Comparison of ENCODE assay signal across 31 cellular contexts in the genomic region with DNA sequence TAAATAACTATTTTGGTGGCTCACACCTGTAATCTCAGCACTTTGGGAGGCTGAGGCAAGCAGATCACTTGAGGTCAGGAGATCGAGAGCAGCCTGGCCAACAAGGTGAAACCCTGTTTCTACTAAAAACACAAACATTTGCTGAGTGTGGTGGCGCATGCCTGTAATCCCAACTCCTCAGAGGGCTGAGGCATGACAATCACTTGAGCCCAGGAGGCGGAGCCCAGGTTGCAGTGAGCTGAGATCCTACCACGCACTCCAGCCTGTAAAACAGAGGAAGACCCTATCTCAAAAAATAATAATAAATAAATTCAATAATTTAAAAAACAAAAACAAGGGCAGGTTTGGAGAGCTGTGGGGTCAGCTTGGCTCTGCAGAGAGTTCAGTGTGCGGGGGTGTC. TPM values are rescaled to one million over a fixed set of nuclear protein-coding genes. Genes with fewer than 3 reads are reported as not detected.
"Had no signal": no experiment of that assay in that cellular context is flagged by ENCODE, and none has a peak within 500 bp of the region (broad histone marks: within the 10 kb centered on the region; RNA-seq: fewer than 3 reads in every experiment).

No MANE protein-coding gene starts in this region.

- H3K36me3 Mint-ChIP-seq: activated naive CD8-positive, alpha-beta T cell; brain had no signal

- H3K4me1 Mint-ChIP-seq: activated CD4-positive, alpha-beta memory T cell treated with anti-CD3 and anti-CD28 coated beads, Interleukin-2, amount 10 ng/mL, durations not matched to agents 7 days and 5 days; activated CD4-positive, alpha-beta T cell treated with anti-CD3 and anti-CD28 coated beads for 36 hours; activated T-helper 17 cell treated with anti-CD3 and anti-CD28 coated beads, Interleukin-2, amount 50 U/mL, for 72 hours had no signal

- ATAC-seq: activated CD4-positive, alpha-beta T cell treated with anti-CD3 and anti-CD28 coated beads for 36 hours; activated T-helper 17 cell treated with anti-CD3 and anti-CD28 coated beads, Interleukin-2, amount 50 U/mL, for 72 hours had no signal

- H3K4me1 ChIP-seq: Peyer's patch had no signal

- H3K4me3 ChIP-seq: Peyer's patch, SJCRH30 had no signal

- H3K27me3 Mint-ChIP-seq: activated T-helper 17 cell treated with anti-CD3 and anti-CD28 coated beads, Interleukin-2, amount 50 U/mL, for 72 hours had no signal

- H3K4me2 ChIP-seq: SK-N-SH had no signal

- H3K9me2 ChIP-seq: SK-N-SH had no signal

- H3K9me3 ChIP-seq: Peyer's patch, SJCRH30, SK-N-SH had no signal

- DNase-seq: activated CD4-positive, alpha-beta memory T cell treated with anti-CD3 and anti-CD28 coated beads, Interleukin-2, amount 10 ng/mL, durations not matched to agents 7 days and 5 days; activated CD4-positive, alpha-beta T cell treated with anti-CD3 and anti-CD28 coated beads for 36 hours; activated CD4-positive, alpha-beta T cell treated with anti-CD3 and anti-CD28 coated beads, Interleukin-2, amount 50 U/mL, for 1 hour; activated gamma-delta T cell; activated naive CD4-positive, alpha-beta T cell treated with anti-CD3 and anti-CD28 coated beads for 36 hours; activated T-cell treated with anti-CD3 and anti-CD28 coated beads for 4 hours; activated T-cell treated with anti-CD3 and anti-CD28 coated beads, Interleukin-2, amount 50 U/mL, for 48 hours; amygdala; NCI-H1105 treated with DMSO at 0.1 percent for 48 hours; NCI-H1436 treated with DMSO at 0.1 percent for 48 hours; NCI-H187; NCI-H2081; NCI-H2171; NCI-H2227 treated with DMSO at 0.1 percent for 48 hours; NCI-H446 treated with DMSO at 0.1 percent for 48 hours; NCI-H524 treated with DMSO at 0.1 percent for 48 hours; NCI-H748 treated with DMSO at 0.1 percent for 48 hours; OCI-M1; Peyer's patch; Right ventricle myocardium superior; SJCRH30; SK-N-SH; T-helper 1 cell had no signal

- H3K9ac ChIP-seq: SK-N-SH had no signal

- H3K4me3 Mint-ChIP-seq: activated CD4-positive, alpha-beta memory T cell treated with anti-CD3 and anti-CD28 coated beads, Interleukin-2, amount 10 ng/mL, durations not matched to agents 7 days and 5 days; activated CD4-positive, alpha-beta T cell treated with anti-CD3 and anti-CD28 coated beads for 36 hours; activated naive CD4-positive, alpha-beta T cell treated with anti-CD3 and anti-CD28 coated beads for 36 hours; activated naive CD8-positive, alpha-beta T cell; activated T-helper 17 cell treated with anti-CD3 and anti-CD28 coated beads, Interleukin-2, amount 50 U/mL, for 72 hours; brain had no signal

- H3K27ac ChIP-seq: Peyer's patch, RWPE1, SJCRH30, VCaP had no signal

- H3K9me3 Mint-ChIP-seq: activated CD4-positive, alpha-beta memory T cell treated with anti-CD3 and anti-CD28 coated beads, Interleukin-2, amount 10 ng/mL, durations not matched to agents 7 days and 5 days; activated naive CD4-positive, alpha-beta T cell treated with anti-CD3 and anti-CD28 coated beads for 36 hours; activated T-helper 17 cell treated with anti-CD3 and anti-CD28 coated beads, Interleukin-2, amount 50 U/mL, for 72 hours; brain had no signal

- H3K36me3 ChIP-seq: Peyer's patch, SJCRH30 had no signal

- H3K27ac Mint-ChIP-seq: activated CD4-positive, alpha-beta memory T cell treated with anti-CD3 and anti-CD28 coated beads, Interleukin-2, amount 10 ng/mL, durations not matched to agents 7 days and 5 days; activated CD4-positive, alpha-beta T cell treated with anti-CD3 and anti-CD28 coated beads for 36 hours; activated naive CD4-positive, alpha-beta T cell treated with anti-CD3 and anti-CD28 coated beads for 36 hours; activated naive CD8-positive, alpha-beta T cell; activated T-helper 17 cell treated with anti-CD3 and anti-CD28 coated beads, Interleukin-2, amount 50 U/mL, for 72 hours; brain had no signal

- H3K27me3 ChIP-seq: Peyer's patch, SJCRH30 had no signal

RNA-seq across cellular contexts. Expression of a gene that starts 5.7 kb away (rescaled TPM):
- total RNA-seq: activated CD4-positive, alpha-beta memory T cell treated with anti-CD3 and anti-CD28 coated beads, Interleukin-2, amount 10 ng/mL, durations not matched to agents 7 days and 5 days; activated CD4-positive, alpha-beta T cell treated with anti-CD3 and anti-CD28 coated beads for 36 hours; activated CD8-positive, alpha-beta memory T cell treated with anti-CD3 and anti-CD28 coated beads for 36 hours; activated naive CD4-positive, alpha-beta T cell treated with anti-CD3 and anti-CD28 coated beads for 36 hours; activated T-helper 17 cell treated with anti-CD3 and anti-CD28 coated beads, Interleukin-2, amount 50 U/mL, for 72 hours; astrocyte; Peyer's patch; T-helper 2 cell treated with Interferon-gamma antibody and Interleukin-4, amounts not matched to agents 100 ng/mL and 5 ng/mL, for 36 hours had no signal
- polyA plus RNA-seq: SK-N-SH had no signal
